1 cellular context compared by ENCODE assay signal in the genomic region with DNA sequence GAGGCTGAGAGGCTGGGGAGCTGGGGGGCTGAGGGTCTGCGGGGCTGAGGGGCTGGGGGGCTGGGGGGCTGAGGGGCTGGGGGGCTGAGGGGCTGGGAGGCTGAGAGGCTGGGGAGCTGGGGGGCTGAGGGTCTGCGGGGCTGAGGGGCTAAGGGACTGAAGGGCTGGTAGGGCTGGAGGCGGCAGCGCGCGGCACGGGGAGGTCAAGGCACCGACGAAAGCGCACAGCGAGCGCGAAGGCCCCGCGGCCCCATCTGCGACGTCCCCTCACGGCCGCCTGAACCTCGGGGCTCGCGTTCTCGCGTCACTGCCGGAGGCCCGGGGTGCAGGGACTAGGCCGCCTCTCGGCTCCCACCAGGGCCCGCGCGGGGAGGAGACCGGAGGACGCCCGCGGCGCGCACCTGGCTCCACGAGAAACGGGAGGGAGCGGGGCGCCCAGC.
TF ChIP-seq lines count a peak whose summit lies in the region.

No MANE protein-coding gene starts in this region.

TF ChIP-seq in K562, 482 proteins besides CTCF, POLR2A, EP300 and RAD21 (continued from another document and continues in another):
- TF ChIP-seq, protein P1, sequence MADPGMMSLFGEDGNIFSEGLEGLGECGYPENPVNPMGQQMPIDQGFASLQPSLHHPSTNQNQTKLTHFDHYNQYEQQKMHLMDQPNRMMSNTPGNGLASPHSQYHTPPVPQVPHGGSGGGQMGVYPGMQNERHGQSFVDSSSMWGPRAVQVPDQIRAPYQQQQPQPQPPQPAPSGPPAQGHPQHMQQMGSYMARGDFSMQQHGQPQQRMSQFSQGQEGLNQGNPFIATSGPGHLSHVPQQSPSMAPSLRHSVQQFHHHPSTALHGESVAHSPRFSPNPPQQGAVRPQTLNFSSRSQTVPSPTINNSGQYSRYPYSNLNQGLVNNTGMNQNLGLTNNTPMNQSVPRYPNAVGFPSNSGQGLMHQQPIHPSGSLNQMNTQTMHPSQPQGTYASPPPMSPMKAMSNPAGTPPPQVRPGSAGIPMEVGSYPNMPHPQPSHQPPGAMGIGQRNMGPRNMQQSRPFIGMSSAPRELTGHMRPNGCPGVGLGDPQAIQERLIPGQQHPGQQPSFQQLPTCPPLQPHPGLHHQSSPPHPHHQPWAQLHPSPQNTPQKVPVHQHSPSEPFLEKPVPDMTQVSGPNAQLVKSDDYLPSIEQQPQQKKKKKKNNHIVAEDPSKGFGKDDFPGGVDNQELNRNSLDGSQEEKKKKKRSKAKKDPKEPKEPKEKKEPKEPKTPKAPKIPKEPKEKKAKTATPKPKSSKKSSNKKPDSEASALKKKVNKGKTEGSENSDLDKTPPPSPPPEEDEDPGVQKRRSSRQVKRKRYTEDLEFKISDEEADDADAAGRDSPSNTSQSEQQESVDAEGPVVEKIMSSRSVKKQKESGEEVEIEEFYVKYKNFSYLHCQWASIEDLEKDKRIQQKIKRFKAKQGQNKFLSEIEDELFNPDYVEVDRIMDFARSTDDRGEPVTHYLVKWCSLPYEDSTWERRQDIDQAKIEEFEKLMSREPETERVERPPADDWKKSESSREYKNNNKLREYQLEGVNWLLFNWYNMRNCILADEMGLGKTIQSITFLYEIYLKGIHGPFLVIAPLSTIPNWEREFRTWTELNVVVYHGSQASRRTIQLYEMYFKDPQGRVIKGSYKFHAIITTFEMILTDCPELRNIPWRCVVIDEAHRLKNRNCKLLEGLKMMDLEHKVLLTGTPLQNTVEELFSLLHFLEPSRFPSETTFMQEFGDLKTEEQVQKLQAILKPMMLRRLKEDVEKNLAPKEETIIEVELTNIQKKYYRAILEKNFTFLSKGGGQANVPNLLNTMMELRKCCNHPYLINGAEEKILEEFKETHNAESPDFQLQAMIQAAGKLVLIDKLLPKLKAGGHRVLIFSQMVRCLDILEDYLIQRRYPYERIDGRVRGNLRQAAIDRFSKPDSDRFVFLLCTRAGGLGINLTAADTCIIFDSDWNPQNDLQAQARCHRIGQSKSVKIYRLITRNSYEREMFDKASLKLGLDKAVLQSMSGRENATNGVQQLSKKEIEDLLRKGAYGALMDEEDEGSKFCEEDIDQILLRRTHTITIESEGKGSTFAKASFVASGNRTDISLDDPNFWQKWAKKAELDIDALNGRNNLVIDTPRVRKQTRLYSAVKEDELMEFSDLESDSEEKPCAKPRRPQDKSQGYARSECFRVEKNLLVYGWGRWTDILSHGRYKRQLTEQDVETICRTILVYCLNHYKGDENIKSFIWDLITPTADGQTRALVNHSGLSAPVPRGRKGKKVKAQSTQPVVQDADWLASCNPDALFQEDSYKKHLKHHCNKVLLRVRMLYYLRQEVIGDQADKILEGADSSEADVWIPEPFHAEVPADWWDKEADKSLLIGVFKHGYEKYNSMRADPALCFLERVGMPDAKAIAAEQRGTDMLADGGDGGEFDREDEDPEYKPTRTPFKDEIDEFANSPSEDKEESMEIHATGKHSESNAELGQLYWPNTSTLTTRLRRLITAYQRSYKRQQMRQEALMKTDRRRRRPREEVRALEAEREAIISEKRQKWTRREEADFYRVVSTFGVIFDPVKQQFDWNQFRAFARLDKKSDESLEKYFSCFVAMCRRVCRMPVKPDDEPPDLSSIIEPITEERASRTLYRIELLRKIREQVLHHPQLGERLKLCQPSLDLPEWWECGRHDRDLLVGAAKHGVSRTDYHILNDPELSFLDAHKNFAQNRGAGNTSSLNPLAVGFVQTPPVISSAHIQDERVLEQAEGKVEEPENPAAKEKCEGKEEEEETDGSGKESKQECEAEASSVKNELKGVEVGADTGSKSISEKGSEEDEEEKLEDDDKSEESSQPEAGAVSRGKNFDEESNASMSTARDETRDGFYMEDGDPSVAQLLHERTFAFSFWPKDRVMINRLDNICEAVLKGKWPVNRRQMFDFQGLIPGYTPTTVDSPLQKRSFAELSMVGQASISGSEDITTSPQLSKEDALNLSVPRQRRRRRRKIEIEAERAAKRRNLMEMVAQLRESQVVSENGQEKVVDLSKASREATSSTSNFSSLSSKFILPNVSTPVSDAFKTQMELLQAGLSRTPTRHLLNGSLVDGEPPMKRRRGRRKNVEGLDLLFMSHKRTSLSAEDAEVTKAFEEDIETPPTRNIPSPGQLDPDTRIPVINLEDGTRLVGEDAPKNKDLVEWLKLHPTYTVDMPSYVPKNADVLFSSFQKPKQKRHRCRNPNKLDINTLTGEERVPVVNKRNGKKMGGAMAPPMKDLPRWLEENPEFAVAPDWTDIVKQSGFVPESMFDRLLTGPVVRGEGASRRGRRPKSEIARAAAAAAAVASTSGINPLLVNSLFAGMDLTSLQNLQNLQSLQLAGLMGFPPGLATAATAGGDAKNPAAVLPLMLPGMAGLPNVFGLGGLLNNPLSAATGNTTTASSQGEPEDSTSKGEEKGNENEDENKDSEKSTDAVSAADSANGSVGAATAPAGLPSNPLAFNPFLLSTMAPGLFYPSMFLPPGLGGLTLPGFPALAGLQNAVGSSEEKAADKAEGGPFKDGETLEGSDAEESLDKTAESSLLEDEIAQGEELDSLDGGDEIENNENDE (IDR thresholded peaks at IDR 0.05; ENCODE audit: low read depth, low read length) = no peak
- TF ChIP-seq, protein P2, sequence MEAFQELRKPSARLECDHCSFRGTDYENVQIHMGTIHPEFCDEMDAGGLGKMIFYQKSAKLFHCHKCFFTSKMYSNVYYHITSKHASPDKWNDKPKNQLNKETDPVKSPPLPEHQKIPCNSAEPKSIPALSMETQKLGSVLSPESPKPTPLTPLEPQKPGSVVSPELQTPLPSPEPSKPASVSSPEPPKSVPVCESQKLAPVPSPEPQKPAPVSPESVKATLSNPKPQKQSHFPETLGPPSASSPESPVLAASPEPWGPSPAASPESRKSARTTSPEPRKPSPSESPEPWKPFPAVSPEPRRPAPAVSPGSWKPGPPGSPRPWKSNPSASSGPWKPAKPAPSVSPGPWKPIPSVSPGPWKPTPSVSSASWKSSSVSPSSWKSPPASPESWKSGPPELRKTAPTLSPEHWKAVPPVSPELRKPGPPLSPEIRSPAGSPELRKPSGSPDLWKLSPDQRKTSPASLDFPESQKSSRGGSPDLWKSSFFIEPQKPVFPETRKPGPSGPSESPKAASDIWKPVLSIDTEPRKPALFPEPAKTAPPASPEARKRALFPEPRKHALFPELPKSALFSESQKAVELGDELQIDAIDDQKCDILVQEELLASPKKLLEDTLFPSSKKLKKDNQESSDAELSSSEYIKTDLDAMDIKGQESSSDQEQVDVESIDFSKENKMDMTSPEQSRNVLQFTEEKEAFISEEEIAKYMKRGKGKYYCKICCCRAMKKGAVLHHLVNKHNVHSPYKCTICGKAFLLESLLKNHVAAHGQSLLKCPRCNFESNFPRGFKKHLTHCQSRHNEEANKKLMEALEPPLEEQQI (IDR thresholded peaks at IDR 0.05) = no peak
- TF ChIP-seq ZNF696 (CRISPR knock-in tag; conservative IDR thresholded peaks at IDR 0.05) = no peak
- TF ChIP-seq ZNF778 (CRISPR knock-in tag; IDR thresholded peaks at IDR 0.05) = no peak
- TF ChIP-seq BDP1 (IDR thresholded peaks at IDR 0.05; ENCODE audit: insufficient read depth, insufficient read length) = no peak
- no peak for TF ChIP-seq FOXP1 (CRISPR knock-in tag; IDR thresholded peaks at IDR 0.05)
- no peak for TF ChIP-seq ZNF316 (IDR thresholded peaks at IDR 0.05)
- TF ChIP-seq KAT8 (IDR thresholded peaks at IDR 0.05; ENCODE audit: low read depth) = no peak
- no peak for TF ChIP-seq LEF1 (IDR thresholded peaks at IDR 0.05)
- TF ChIP-seq, protein P3, sequence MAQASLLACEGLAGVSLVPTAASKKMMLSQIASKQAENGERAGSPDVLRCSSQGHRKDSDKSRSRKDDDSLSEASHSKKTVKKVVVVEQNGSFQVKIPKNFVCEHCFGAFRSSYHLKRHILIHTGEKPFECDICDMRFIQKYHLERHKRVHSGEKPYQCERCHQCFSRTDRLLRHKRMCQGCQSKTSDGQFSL (CRISPR knock-in tag; IDR thresholded peaks at IDR 0.05) = 0 out of 2 replicates have a peak, but pooled peaks have one; percentile 27
- TF ChIP-seq, protein P3 (tag; IDR thresholded peaks at IDR 0.05) = no peak
- TF ChIP-seq, protein P4, sequence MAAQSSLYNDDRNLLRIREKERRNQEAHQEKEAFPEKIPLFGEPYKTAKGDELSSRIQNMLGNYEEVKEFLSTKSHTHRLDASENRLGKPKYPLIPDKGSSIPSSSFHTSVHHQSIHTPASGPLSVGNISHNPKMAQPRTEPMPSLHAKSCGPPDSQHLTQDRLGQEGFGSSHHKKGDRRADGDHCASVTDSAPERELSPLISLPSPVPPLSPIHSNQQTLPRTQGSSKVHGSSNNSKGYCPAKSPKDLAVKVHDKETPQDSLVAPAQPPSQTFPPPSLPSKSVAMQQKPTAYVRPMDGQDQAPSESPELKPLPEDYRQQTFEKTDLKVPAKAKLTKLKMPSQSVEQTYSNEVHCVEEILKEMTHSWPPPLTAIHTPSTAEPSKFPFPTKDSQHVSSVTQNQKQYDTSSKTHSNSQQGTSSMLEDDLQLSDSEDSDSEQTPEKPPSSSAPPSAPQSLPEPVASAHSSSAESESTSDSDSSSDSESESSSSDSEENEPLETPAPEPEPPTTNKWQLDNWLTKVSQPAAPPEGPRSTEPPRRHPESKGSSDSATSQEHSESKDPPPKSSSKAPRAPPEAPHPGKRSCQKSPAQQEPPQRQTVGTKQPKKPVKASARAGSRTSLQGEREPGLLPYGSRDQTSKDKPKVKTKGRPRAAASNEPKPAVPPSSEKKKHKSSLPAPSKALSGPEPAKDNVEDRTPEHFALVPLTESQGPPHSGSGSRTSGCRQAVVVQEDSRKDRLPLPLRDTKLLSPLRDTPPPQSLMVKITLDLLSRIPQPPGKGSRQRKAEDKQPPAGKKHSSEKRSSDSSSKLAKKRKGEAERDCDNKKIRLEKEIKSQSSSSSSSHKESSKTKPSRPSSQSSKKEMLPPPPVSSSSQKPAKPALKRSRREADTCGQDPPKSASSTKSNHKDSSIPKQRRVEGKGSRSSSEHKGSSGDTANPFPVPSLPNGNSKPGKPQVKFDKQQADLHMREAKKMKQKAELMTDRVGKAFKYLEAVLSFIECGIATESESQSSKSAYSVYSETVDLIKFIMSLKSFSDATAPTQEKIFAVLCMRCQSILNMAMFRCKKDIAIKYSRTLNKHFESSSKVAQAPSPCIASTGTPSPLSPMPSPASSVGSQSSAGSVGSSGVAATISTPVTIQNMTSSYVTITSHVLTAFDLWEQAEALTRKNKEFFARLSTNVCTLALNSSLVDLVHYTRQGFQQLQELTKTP (IDR thresholded peaks at IDR 0.05; ENCODE audit: low read depth in 1 of 2, partially characterized antibody in 2 of 2) = no peak
- no peak for TF ChIP-seq ERF (CRISPR knock-in tag; IDR thresholded peaks at IDR 0.05)
- TF ChIP-seq, protein P5, sequence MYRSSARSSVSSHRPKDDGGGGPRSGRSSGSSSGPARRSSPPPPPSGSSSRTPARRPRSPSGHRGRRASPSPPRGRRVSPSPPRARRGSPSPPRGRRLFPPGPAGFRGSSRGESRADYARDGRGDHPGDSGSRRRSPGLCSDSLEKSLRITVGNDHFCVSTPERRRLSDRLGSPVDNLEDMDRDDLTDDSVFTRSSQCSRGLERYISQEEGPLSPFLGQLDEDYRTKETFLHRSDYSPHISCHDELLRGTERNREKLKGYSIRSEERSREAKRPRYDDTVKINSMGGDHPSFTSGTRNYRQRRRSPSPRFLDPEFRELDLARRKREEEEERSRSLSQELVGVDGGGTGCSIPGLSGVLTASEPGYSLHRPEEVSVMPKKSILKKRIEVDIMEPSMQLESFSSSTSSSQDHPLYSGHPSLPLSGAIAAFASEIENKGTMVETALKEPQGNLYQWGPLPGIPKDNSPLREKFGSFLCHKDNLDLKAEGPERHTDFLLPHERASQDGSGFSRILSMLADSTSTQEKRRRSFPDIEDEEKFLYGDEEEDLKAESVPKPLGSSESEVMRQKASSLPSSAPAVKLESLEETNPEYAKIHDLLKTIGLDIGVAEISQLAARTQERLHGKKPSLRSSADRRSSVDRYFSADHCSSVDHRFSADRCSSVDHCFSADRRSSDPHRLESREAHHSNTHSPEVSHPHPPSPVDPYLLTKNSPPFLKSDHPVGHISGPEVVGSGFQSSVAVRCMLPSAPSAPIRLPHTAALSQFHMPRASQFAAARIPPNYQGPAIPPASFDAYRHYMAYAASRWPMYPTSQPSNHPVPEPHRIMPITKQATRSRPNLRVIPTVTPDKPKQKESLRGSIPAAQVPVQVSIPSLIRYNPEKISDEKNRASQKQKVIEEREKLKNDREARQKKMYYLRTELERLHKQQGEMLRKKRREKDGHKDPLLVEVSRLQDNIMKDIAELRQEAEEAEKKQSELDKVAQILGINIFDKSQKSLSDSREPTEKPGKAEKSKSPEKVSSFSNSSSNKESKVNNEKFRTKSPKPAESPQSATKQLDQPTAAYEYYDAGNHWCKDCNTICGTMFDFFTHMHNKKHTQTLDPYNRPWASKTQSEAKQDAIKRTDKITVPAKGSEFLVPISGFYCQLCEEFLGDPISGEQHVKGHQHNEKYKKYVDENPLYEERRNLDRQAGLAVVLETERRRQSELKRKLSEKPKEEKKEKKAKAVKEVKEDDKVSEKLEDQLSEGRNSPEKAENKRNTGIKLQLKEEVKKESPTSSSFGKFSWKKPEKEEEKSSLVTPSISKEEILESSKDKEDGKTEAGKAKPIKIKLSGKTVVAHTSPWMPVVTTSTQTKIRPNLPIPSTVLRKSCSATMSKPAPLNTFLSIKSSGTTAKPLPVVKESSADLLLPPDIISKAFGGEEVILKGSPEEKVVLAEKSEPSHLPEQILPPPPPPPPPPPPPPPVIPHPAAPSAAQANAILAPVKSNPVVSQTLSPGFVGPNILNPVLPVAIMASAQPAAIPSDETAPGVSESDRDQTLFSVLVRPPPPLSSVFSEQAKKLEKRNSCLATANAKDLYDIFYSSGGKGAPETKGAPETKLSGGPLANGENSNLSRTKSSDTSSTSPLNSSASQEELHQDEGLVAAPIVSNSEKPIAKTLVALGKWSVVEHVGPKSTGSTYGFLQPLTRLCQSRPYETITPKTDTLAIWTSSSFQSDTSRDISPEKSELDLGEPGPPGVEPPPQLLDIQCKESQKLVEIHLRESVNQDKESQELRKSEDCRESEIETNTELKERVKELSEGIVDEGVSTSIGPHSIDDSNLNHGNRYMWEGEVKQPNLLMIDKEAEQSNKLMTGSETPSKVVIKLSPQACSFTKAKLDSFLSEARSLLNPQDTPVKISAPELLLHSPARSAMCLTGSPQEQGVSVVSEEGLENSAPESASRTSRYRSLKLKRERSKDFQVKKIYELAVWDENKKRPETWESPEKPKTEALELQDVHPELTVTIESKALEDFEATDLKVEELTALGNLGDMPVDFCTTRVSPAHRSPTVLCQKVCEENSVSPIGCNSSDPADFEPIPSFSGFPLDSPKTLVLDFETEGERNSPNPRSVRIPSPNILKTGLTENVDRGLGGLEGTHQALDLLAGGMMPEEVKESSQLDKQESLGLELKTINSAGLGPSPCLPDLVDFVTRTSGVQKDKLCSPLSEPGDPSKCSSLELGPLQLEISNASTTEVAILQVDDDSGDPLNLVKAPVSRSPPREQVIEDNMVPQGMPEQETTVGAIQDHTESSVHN (IDR thresholded peaks at IDR 0.05; ENCODE audit: borderline replicate concordance in 1 of 2, low read depth in 1 of 2) = no peak
- no peak for TF ChIP-seq SRSF3 (IDR thresholded peaks at IDR 0.05; ENCODE audit: insufficient read depth, low read length)
- TF ChIP-seq KDM4B (IDR thresholded peaks at IDR 0.05; ENCODE audit: borderline replicate concordance in 2 of 2, low read depth in 1 of 2) = no peak
- no peak for TF ChIP-seq TCF7L2 (IDR thresholded peaks at IDR 0.05; ENCODE audit: low read depth, low read length)
- TF ChIP-seq, protein P6, sequence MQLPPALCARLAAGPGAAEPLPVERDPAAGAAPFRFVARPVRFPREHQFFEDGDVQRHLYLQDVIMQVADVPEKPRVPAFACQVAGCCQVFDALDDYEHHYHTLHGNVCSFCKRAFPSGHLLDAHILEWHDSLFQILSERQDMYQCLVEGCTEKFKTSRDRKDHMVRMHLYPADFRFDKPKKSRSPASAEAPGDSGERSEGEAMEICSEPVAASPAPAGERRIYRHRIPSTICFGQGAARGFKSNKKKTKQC (CRISPR knock-in tag; IDR thresholded peaks at IDR 0.05) = peak; percentile 42
- TF ChIP-seq GTF2E2 (tag; IDR thresholded peaks at IDR 0.05) = no peak
- no peak for TF ChIP-seq MYNN (IDR thresholded peaks at IDR 0.05)
- no peak for TF ChIP-seq MYNN (CRISPR knock-in tag; IDR thresholded peaks at IDR 0.05)
- TF ChIP-seq CCNT2 (IDR thresholded peaks at IDR 0.05; ENCODE audit: borderline replicate concordance, extremely low read depth, insufficient read length, low read depth, low read length) = no peak
